Comparison of ENCODE assay signal across 7 cellular contexts in the genomic region with DNA sequence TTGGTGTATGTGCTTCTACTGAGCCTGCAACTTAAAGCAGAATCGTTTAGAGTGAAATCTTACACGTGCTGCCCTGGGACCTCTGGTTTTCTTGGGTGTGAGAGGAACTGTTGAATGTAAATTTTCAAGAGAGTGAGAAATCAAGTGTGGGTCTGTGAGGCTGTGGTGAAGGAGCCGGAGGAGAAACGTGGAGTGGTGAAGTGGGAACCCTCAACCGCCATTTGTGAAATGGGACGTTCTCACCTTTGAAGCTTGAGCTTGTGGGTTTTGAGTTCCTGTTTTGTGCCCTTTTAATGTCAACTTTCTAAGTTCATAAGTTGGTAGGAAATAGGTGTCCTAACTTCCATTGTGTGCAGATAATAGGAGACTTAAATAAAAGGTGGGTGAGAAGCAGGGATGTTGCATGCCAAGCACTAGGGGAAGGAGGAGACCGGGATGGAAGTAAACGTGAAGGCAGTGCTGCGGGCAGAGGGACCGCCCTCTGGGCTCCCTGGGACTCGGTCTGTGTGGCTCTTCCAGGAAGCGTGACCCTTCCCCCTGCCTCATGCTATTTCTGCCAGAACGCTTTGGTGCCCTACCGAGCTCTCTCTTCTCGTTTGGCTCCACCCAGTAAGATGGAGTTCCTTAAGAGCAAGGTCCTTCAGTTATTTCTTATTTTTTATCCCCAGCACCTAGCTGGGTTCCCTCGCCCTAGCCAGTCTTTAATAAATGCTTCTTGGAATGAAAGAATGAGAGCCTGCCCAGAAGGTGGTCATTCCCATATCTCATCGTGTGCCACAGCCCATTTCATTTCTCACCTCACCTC. TPM values are rescaled to one million over a fixed set of nuclear protein-coding genes. Genes with fewer than 3 reads are reported as not detected.
DNase-seq lines count a peak whose midpoint lies in the region; ATAC-seq and TF ChIP-seq lines count a peak whose summit lies in the region.

No MANE protein-coding gene starts in this region.

- peak overlapping the region; percentile 93 for H3K27ac Mint-ChIP-seq in activated CD8-positive, alpha-beta memory T cell treated with anti-CD3 and anti-CD28 coated beads, Interleukin-2, amount 10 ng/mL, durations not matched to agents 7 days and 5 days

- ATAC-seq in GM19467 (IDR thresholded peaks at IDR 0.05; ENCODE audit: unreplicated experiment) (peak; percentile 23), HG03520 (IDR thresholded peaks at IDR 0.05; ENCODE audit: unreplicated experiment) (peak; percentile 25), omental fat pad (ENCODE audit: low FRiP score) (no peak)
- peak; percentile 87 for ATAC-seq in activated CD8-positive, alpha-beta memory T cell treated with anti-CD3 and anti-CD28 coated beads, Interleukin-2, amount 10 ng/mL, durations not matched to agents 7 days and 5 days

- DNase-seq in activated CD8-positive, alpha-beta memory T cell treated with anti-CD3 and anti-CD28 coated beads, Interleukin-2, amount 10 ng/mL, durations not matched to agents 7 days and 5 days = peak; percentile 90
- DNase-seq in stimulated activated CD4-positive, alpha-beta T cell treated with anti-CD3 and anti-CD28 coated beads, Interleukin-15, amount 100 ng/mL, for 48 hours (ENCODE audit: low read depth in 2 of 2) = peak; percentile 51 to 59
- DNase-seq in omental fat pad (ENCODE audit: low spot score) (no peak), NCI-H82 treated with DMSO at 0.1 percent for 48 hours (lab: John Stamatoyannopoulos, UW; ENCODE audit: unreplicated experiment) (no peak), COR-L47 (lab: John Stamatoyannopoulos, UW) (no peak)

- TF ChIP-seq CTCF in omental fat pad (IDR thresholded peaks at IDR 0.05) = no peak

- peaks cover 91% of the 10 kb centered on the region for H3K4me1 Mint-ChIP-seq in activated CD8-positive, alpha-beta memory T cell treated with anti-CD3 and anti-CD28 coated beads, Interleukin-2, amount 10 ng/mL, durations not matched to agents 7 days and 5 days

- H3K4me3 Mint-ChIP-seq in activated CD8-positive, alpha-beta memory T cell treated with anti-CD3 and anti-CD28 coated beads, Interleukin-2, amount 10 ng/mL, durations not matched to agents 7 days and 5 days = peak overlapping the region; percentile 56

- peaks cover 20% of the 10 kb centered on the region for H3K36me3 Mint-ChIP-seq in activated CD8-positive, alpha-beta memory T cell treated with anti-CD3 and anti-CD28 coated beads, Interleukin-2, amount 10 ng/mL, durations not matched to agents 7 days and 5 days

- CTCF ChIA-PET in activated CD8-positive, alpha-beta memory T cell treated with anti-CD3 and anti-CD28 coated beads, Interleukin-2, amount 10 ng/mL, durations not matched to agents 7 days and 5 days (lab: Charles Lee) = interaction anchor here (0.6 to 3.3 kb wide), 15 partner anchors 9 to 121 kb away, joined by 3 to 13 read pairs (median 4); a partner anchor contains a TSS

- H3K27me3 Mint-ChIP-seq in activated CD8-positive, alpha-beta memory T cell treated with anti-CD3 and anti-CD28 coated beads, Interleukin-2, amount 10 ng/mL, durations not matched to agents 7 days and 5 days = no peaks in the 10 kb centered on the region

- H3K9me3 Mint-ChIP-seq in activated CD8-positive, alpha-beta memory T cell treated with anti-CD3 and anti-CD28 coated beads, Interleukin-2, amount 10 ng/mL, durations not matched to agents 7 days and 5 days (ENCODE audit: low read depth) = peaks cover 2% of the 10 kb centered on the region

RNA-seq across cellular contexts. Expression of a gene that starts 56.0 kb away (rescaled TPM):
- 10 to 100 TPM; 29.2 to 34.0 TPM for total RNA-seq in activated CD8-positive, alpha-beta memory T cell treated with anti-CD3 and anti-CD28 coated beads, Interleukin-2, amount 10 ng/mL, durations not matched to agents 7 days and 5 days
- total RNA-seq in omental fat pad = 10 to 100 TPM; 17.7 to 43.9 (median 24.8) TPM

Comparison
In these comparisons a context has a peak if more than half of its experiments do, and no peak if none do; other contexts are left out.
1. DNase-seq: peak in activated CD8-positive, alpha-beta memory T cell treated with anti-CD3 and anti-CD28 coated beads, Interleukin-2, amount 10 ng/mL, durations not matched to agents 7 days and 5 days (single experiment) and stimulated activated CD4-positive, alpha-beta T cell treated with anti-CD3 and anti-CD28 coated beads, Interleukin-15, amount 100 ng/mL, for 48 hours (2 of 2); none in omental fat pad (single experiment), NCI-H82 treated with DMSO at 0.1 percent for 48 hours (single experiment) and COR-L47 (single experiment).